ENCODE assay signal across 8 cellular contexts in genomic region chr5:134648425-134649162, GRCh38. TPM values are rescaled to one million over a fixed set of nuclear protein-coding genes. Genes with fewer than 3 reads are reported as not detected.
DNase-seq lines count a peak whose midpoint lies in the region; ATAC-seq and TF ChIP-seq lines count a peak whose summit lies in the region.

SEC24A (plus strand) TSS chr5:134648785; CDS start chr5:134649077, 292 bp downstream.

- DNase-seq in DMS153 treated with DMSO at 0.1 percent for 48 hours (lab: John Stamatoyannopoulos, UW; ENCODE audit: unreplicated experiment) (peak; percentile 32), Peyer's patch (peak; percentile 85 to 96 (median 96))
- peak; percentile 89 to 94 for DNase-seq in activated T-cell treated with anti-CD3 and anti-CD28 coated beads, Interleukin-2, amount 50 U/mL, for 48 hours
- peak; percentile 66 for DNase-seq in stimulated activated CD8-positive, alpha-beta memory T cell treated with anti-CD3 and anti-CD28 coated beads, Interleukin-7, amount 100 ng/mL, for 24 hours (ENCODE audit: low read depth)

- no peak for TF ChIP-seq RAD21 in Ishikawa (IDR thresholded peaks at IDR 0.05; ENCODE audit: low read depth)

- 0 out of 2 replicates have a peak, but pooled peaks have one; percentile 12 for TF ChIP-seq EP300 in Ishikawa (IDR thresholded peaks at IDR 0.05; ENCODE audit: borderline replicate concordance)

- ATAC-seq in GM21576 (IDR thresholded peaks at IDR 0.05; ENCODE audit: unreplicated experiment) (peak; percentile 78), esophagus mucosa (peak; percentile 89)

- H3K27me3 ChIP-seq in Peyer's patch (no peaks in the 10 kb centered on the region), muscle layer of colon (ENCODE audit: control insufficient read depth in 1 of 2, insufficient read depth in 2 of 2, low read length in 2 of 2) (no peaks in the 10 kb centered on the region)

- H3K4me1 ChIP-seq in Peyer's patch, result peaks cover 0 to 28% (median 2%) of the 10 kb centered on the region in 4 donors
- peaks cover 17% of the 10 kb centered on the region for H3K4me1 ChIP-seq in muscle layer of colon (ENCODE audit: insufficient read depth, low read length)

- H3K4me3 ChIP-seq in Peyer's patch, result peak within 1 kb of the TSS; percentile 74 to 93 (median 86)
- H3K4me3 ChIP-seq in muscle layer of colon (ENCODE audit: low read depth in 1 of 2, low read length in 2 of 2), result peak within 1 kb of the TSS; percentile 60 to 99

- H3K36me3 ChIP-seq in Peyer's patch (peaks cover 0 to 4% (median 0%) of the 10 kb centered on the region in 3 donors), muscle layer of colon (ENCODE audit: insufficient read depth, low read length) (no peaks in the 10 kb centered on the region)

- H3K27ac ChIP-seq in Peyer's patch (peak within 1 kb of the TSS; percentile 91 to 96 (median 92)), muscle layer of colon (ENCODE audit: low read depth, low read length) (peak within 1 kb of the TSS; percentile 96)

- TF ChIP-seq CTCF in Peyer's patch (IDR thresholded peaks at IDR 0.05), result no peak

- H3K9me3 ChIP-seq in Peyer's patch (no peaks in the 10 kb centered on the region), muscle layer of colon (ENCODE audit: low read length) (no peaks in the 10 kb centered on the region)

- H3K9ac ChIP-seq in muscle layer of colon (ENCODE audit: low read length), result peak within 1 kb of the TSS; percentile 95

- TF ChIP-seq POLR2A in Peyer's patch (IDR thresholded peaks at IDR 0.05), result peak; percentile 60 to 85

TF ChIP-seq in Ishikawa, 13 proteins besides CTCF, POLR2A, EP300 and RAD21:
- TF ChIP-seq TCF12 (IDR thresholded peaks at IDR 0.05; ENCODE audit: low read depth) (peak; percentile 65), YY1 (IDR thresholded peaks at IDR 0.05; ENCODE audit: low read depth) (peak; percentile 42), TAF1 (IDR thresholded peaks at IDR 0.05; ENCODE audit: low read depth) (peak; percentile 84), TEAD4 (IDR thresholded peaks at IDR 0.05) (no peak)
- TF ChIP-seq, protein P1, sequence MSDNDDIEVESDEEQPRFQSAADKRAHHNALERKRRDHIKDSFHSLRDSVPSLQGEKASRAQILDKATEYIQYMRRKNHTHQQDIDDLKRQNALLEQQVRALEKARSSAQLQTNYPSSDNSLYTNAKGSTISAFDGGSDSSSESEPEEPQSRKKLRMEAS (IDR thresholded peaks at IDR 0.05), result peak; percentile 98
- TF ChIP-seq, protein P2, sequence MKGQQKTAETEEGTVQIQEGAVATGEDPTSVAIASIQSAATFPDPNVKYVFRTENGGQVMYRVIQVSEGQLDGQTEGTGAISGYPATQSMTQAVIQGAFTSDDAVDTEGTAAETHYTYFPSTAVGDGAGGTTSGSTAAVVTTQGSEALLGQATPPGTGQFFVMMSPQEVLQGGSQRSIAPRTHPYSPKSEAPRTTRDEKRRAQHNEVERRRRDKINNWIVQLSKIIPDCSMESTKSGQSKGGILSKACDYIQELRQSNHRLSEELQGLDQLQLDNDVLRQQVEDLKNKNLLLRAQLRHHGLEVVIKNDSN (IDR thresholded peaks at IDR 0.05), result peak; percentile 79

RNA-seq across cellular contexts. Expression of gene SEC24A, which starts in this region (rescaled TPM):
- 10 to 100 TPM; 17.3 to 54.8 (median 40.4) TPM for total RNA-seq in Peyer's patch
- 17.8 TPM for total RNA-seq in esophagus mucosa

Comparison
In these comparisons a context has a peak if more than half of its experiments do, and no peak if none do; other contexts are left out.
1. Peak in every context shown above with its lines: DNase-seq, ATAC-seq, H3K4me3 ChIP-seq and H3K27ac ChIP-seq.
2. DNase-seq: peak in every context shown above with its lines; median percentile 96 in Peyer's patch; 92 in activated T-cell treated with anti-CD3 and anti-CD28 coated beads, Interleukin-2, amount 50 U/mL, for 48 hours; 66 in stimulated activated CD8-positive, alpha-beta memory T cell treated with anti-CD3 and anti-CD28 coated beads, Interleukin-7, amount 100 ng/mL, for 24 hours; 32 in DMS153 treated with DMSO at 0.1 percent for 48 hours.